ENCODE assay signal across 14 cellular contexts in the genomic region with DNA sequence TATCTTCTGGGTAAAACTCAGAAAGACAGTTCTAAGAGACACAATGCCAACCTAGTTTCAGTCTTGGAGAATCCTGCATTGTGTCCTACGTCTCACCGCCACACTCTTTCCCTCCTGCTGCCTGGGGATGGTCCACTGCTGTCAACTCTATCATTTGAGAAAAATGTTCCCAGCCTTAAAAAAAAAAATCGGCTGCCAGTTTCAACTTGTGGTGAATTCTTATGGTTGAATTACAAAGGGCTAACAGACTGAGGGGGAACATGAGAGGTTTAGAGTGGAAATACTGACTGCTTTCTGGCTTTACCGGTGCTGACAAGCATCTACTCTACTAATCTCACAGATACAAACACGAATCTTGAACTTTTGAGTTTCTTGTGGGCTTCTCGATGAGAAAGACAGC.
DNase-seq lines count a peak whose midpoint lies in the region; ATAC-seq lines count a peak whose summit lies in the region.
"Had no signal": no experiment of that assay in that cellular context is flagged by ENCODE, and none has a peak within 500 bp of the region (broad histone marks: within the 10 kb centered on the region; RNA-seq: fewer than 3 reads in every experiment).

No MANE protein-coding gene starts in this region.

- H3K4me3 Mint-ChIP-seq in activated naive CD8-positive, alpha-beta T cell treated with anti-CD3 and anti-CD28 coated beads, Interleukin-2, amount 10 ng/mL, durations not matched to agents 7 days and 5 days: no peak overlapping the region
- peak overlapping the region; percentile 67 for H3K4me3 Mint-ChIP-seq in stimulated activated naive CD8-positive, alpha-beta T cell treated with anti-CD3 and anti-CD28 coated beads, Interleukin-15, Interleukin-2, amounts not matched to agents 100 ng/mL and 50 ng/mL, for 24 hours
- H3K4me3 Mint-ChIP-seq: CD14-positive monocyte; dendritic cell treated with granulocyte-macrophage colony-stimulating factor and Interleukin-4, amounts not matched to agents 40 ng/mL and 50 ng/mL, for 4 days had no signal

- POLR2A ChIA-PET in activated naive CD8-positive, alpha-beta T cell treated with anti-CD3 and anti-CD28 coated beads, Interleukin-2, amount 10 ng/mL, durations not matched to agents 7 days and 5 days (lab: Charles Lee): no interaction called here

- H3K9me3 Mint-ChIP-seq in activated naive CD8-positive, alpha-beta T cell treated with anti-CD3 and anti-CD28 coated beads, Interleukin-2, amount 10 ng/mL, durations not matched to agents 7 days and 5 days: no peaks in the 10 kb centered on the region
- no peaks in the 10 kb centered on the region for H3K9me3 Mint-ChIP-seq in stimulated activated naive CD8-positive, alpha-beta T cell treated with anti-CD3 and anti-CD28 coated beads, Interleukin-15, Interleukin-2, amounts not matched to agents 100 ng/mL and 50 ng/mL, for 24 hours
- H3K9me3 Mint-ChIP-seq: CD14-positive monocyte; dendritic cell treated with granulocyte-macrophage colony-stimulating factor and Interleukin-4, amounts not matched to agents 40 ng/mL and 50 ng/mL, for 4 days had no signal

- no peaks in the 10 kb centered on the region for H3K36me3 Mint-ChIP-seq in activated naive CD8-positive, alpha-beta T cell treated with anti-CD3 and anti-CD28 coated beads, Interleukin-2, amount 10 ng/mL, durations not matched to agents 7 days and 5 days
- H3K36me3 Mint-ChIP-seq in stimulated activated naive CD8-positive, alpha-beta T cell treated with anti-CD3 and anti-CD28 coated beads, Interleukin-15, Interleukin-2, amounts not matched to agents 100 ng/mL and 50 ng/mL, for 24 hours (ENCODE audit: low read depth): no peaks in the 10 kb centered on the region
- H3K36me3 Mint-ChIP-seq: CD14-positive monocyte had no signal

- H3K27me3 Mint-ChIP-seq in activated naive CD8-positive, alpha-beta T cell treated with anti-CD3 and anti-CD28 coated beads, Interleukin-2, amount 10 ng/mL, durations not matched to agents 7 days and 5 days: no peaks in the 10 kb centered on the region
- no peaks in the 10 kb centered on the region for H3K27me3 Mint-ChIP-seq in stimulated activated naive CD8-positive, alpha-beta T cell treated with anti-CD3 and anti-CD28 coated beads, Interleukin-15, Interleukin-2, amounts not matched to agents 100 ng/mL and 50 ng/mL, for 24 hours
- H3K27me3 Mint-ChIP-seq: dendritic cell treated with granulocyte-macrophage colony-stimulating factor and Interleukin-4, amounts not matched to agents 40 ng/mL and 50 ng/mL, for 4 days had no signal

- H3K4me1 Mint-ChIP-seq in activated naive CD8-positive, alpha-beta T cell treated with anti-CD3 and anti-CD28 coated beads, Interleukin-2, amount 10 ng/mL, durations not matched to agents 7 days and 5 days: peaks cover 16% of the 10 kb centered on the region
- peaks cover 82% of the 10 kb centered on the region for H3K4me1 Mint-ChIP-seq in stimulated activated naive CD8-positive, alpha-beta T cell treated with anti-CD3 and anti-CD28 coated beads, Interleukin-15, Interleukin-2, amounts not matched to agents 100 ng/mL and 50 ng/mL, for 24 hours (ENCODE audit: low read depth)
- H3K4me1 Mint-ChIP-seq: CD14-positive monocyte had no signal

- H3K27ac Mint-ChIP-seq in activated naive CD8-positive, alpha-beta T cell treated with anti-CD3 and anti-CD28 coated beads, Interleukin-2, amount 10 ng/mL, durations not matched to agents 7 days and 5 days: no peak overlapping the region
- H3K27ac Mint-ChIP-seq in stimulated activated naive CD8-positive, alpha-beta T cell treated with anti-CD3 and anti-CD28 coated beads, Interleukin-15, Interleukin-2, amounts not matched to agents 100 ng/mL and 50 ng/mL, for 24 hours: peak overlapping the region; percentile 99
- H3K27ac Mint-ChIP-seq: dendritic cell treated with granulocyte-macrophage colony-stimulating factor and Interleukin-4, amounts not matched to agents 40 ng/mL and 50 ng/mL, for 4 days had no signal

- ATAC-seq in HG02852 (IDR thresholded peaks at IDR 0.05; ENCODE audit: unreplicated experiment): peak; percentile 3
- ATAC-seq in activated naive CD8-positive, alpha-beta T cell treated with anti-CD3 and anti-CD28 coated beads, Interleukin-2, amount 10 ng/mL, durations not matched to agents 7 days and 5 days (ENCODE audit: low read depth): peak; percentile 27

- peak; percentile 18 to 33 for DNase-seq in stimulated activated CD4-positive, alpha-beta T cell treated with anti-CD3 and anti-CD28 coated beads, Interleukin-2, amount 100 ng/mL, for 24 hours
- no peak for DNase-seq in stimulated activated CD4-positive, alpha-beta T cell treated with anti-CD3 and anti-CD28 coated beads, Interleukin-4, amount 100 ng/mL, for 4 hours
- DNase-seq in activated naive CD8-positive, alpha-beta T cell treated with anti-CD3 and anti-CD28 coated beads, Interleukin-2, amount 10 ng/mL, durations not matched to agents 7 days and 5 days: no peak
- DNase-seq in medulla oblongata (ENCODE audit: extremely low spot score): no peak
- DNase-seq in stimulated activated naive CD4-positive, alpha-beta T cell (lab: John Stamatoyannopoulos, UW): no peak
- no peak for DNase-seq in NCI-H226
- DNase-seq: H7, kidney, NCI-H1694 treated with DMSO at 0.1 percent for 48 hours, trophoblast cell had no signal

Comparison
In these comparisons a context has a peak if more than half of its experiments do, and no peak if none do; other contexts are left out.
1. DNase-seq: peak in stimulated activated CD4-positive, alpha-beta T cell treated with anti-CD3 and anti-CD28 coated beads, Interleukin-2, amount 100 ng/mL, for 24 hours (2 of 2); none in stimulated activated CD4-positive, alpha-beta T cell treated with anti-CD3 and anti-CD28 coated beads, Interleukin-4, amount 100 ng/mL, for 4 hours (0 of 2), activated naive CD8-positive, alpha-beta T cell treated with anti-CD3 and anti-CD28 coated beads, Interleukin-2, amount 10 ng/mL, durations not matched to agents 7 days and 5 days (single experiment), medulla oblongata (single experiment), stimulated activated naive CD4-positive, alpha-beta T cell (0 of 6) and NCI-H226 (single experiment).